ENCODE assay signal across 1 cellular context in genomic region chr5:176440932-176441706, GRCh38.
TF ChIP-seq lines count a peak whose summit lies in the region.

No MANE protein-coding gene starts in this region.

TF ChIP-seq in IMR-90, 13 proteins besides CTCF, POLR2A, EP300 and RAD21 (continued from another document):
- TF ChIP-seq ELK1 (IDR thresholded peaks at IDR 0.05; ENCODE audit: borderline replicate concordance, low read depth, low read length): no peak
